Comparison of ENCODE assay signal across 1 cellular context in the genomic region with DNA sequence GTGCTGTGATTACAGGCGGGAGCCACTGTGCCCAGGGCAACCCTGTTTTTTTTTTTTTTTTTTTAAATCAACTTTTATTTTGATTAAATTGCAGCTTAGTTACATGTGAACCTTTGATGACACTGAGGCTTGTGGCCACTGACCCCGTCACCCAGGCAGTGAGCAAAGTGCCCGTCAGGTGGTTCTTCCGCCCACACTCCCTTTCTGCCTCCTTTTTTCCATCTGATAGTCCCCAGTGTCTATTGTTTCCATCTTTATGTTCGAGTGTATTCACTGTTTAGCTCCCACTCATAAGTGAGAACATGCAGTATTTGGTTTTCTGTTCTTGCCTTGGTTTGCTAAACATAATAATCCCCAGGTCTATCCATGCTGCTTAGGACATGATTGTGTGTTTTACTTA.
TF ChIP-seq lines count a peak whose summit lies in the region.

No MANE protein-coding gene starts in this region.

TF ChIP-seq in HEK293, 187 proteins besides CTCF, POLR2A, EP300 and RAD21 (continued from another document):
- TF ChIP-seq ZNF132 (tag by site-specific recombination; IDR thresholded peaks at IDR 0.05; ENCODE audit: borderline replicate concordance) (no peak), ZNF776 (tag by site-specific recombination; IDR thresholded peaks at IDR 0.05; ENCODE audit: borderline replicate concordance) (no peak), ZNF423 (tag by site-specific recombination; IDR thresholded peaks at IDR 0.05) (no peak), ZFHX2 (tag by site-specific recombination; conservative IDR thresholded peaks at IDR 0.05) (peak; percentile 50), ZNF768 (tag by site-specific recombination; IDR thresholded peaks at IDR 0.05) (no peak), KLF9 (tag by site-specific recombination; IDR thresholded peaks at IDR 0.05; ENCODE audit: low read depth) (no peak), SCRT2 (tag by site-specific recombination; IDR thresholded peaks at IDR 0.05) (no peak), EGR2 (tag by site-specific recombination; IDR thresholded peaks at IDR 0.05; ENCODE audit: low read depth) (peak; percentile 55)
- TF ChIP-seq, protein P1, sequence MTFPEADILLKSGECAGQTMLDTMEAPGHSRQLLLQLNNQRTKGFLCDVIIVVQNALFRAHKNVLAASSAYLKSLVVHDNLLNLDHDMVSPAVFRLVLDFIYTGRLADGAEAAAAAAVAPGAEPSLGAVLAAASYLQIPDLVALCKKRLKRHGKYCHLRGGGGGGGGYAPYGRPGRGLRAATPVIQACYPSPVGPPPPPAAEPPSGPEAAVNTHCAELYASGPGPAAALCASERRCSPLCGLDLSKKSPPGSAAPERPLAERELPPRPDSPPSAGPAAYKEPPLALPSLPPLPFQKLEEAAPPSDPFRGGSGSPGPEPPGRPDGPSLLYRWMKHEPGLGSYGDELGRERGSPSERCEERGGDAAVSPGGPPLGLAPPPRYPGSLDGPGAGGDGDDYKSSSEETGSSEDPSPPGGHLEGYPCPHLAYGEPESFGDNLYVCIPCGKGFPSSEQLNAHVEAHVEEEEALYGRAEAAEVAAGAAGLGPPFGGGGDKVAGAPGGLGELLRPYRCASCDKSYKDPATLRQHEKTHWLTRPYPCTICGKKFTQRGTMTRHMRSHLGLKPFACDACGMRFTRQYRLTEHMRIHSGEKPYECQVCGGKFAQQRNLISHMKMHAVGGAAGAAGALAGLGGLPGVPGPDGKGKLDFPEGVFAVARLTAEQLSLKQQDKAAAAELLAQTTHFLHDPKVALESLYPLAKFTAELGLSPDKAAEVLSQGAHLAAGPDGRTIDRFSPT (tag by site-specific recombination; IDR thresholded peaks at IDR 0.05), result no peak
- TF ChIP-seq, protein P2, sequence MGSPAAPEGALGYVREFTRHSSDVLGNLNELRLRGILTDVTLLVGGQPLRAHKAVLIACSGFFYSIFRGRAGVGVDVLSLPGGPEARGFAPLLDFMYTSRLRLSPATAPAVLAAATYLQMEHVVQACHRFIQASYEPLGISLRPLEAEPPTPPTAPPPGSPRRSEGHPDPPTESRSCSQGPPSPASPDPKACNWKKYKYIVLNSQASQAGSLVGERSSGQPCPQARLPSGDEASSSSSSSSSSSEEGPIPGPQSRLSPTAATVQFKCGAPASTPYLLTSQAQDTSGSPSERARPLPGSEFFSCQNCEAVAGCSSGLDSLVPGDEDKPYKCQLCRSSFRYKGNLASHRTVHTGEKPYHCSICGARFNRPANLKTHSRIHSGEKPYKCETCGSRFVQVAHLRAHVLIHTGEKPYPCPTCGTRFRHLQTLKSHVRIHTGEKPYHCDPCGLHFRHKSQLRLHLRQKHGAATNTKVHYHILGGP (tag by site-specific recombination; IDR thresholded peaks at IDR 0.05), result no peak
- TF ChIP-seq, protein P3, sequence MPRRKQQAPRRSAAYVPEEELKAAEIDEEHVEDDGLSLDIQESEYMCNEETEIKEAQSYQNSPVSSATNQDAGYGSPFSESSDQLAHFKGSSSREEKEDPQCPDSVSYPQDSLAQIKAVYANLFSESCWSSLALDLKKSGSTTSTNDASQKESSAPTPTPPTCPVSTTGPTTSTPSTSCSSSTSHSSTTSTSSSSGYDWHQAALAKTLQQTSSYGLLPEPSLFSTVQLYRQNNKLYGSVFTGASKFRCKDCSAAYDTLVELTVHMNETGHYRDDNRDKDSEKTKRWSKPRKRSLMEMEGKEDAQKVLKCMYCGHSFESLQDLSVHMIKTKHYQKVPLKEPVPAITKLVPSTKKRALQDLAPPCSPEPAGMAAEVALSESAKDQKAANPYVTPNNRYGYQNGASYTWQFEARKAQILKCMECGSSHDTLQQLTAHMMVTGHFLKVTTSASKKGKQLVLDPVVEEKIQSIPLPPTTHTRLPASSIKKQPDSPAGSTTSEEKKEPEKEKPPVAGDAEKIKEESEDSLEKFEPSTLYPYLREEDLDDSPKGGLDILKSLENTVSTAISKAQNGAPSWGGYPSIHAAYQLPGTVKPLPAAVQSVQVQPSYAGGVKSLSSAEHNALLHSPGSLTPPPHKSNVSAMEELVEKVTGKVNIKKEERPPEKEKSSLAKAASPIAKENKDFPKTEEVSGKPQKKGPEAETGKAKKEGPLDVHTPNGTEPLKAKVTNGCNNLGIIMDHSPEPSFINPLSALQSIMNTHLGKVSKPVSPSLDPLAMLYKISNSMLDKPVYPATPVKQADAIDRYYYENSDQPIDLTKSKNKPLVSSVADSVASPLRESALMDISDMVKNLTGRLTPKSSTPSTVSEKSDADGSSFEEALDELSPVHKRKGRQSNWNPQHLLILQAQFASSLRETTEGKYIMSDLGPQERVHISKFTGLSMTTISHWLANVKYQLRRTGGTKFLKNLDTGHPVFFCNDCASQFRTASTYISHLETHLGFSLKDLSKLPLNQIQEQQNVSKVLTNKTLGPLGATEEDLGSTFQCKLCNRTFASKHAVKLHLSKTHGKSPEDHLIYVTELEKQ (tag by site-specific recombination; IDR thresholded peaks at IDR 0.05; ENCODE audit: borderline replicate concordance), result no peak
